In genomic region chr1:26529655-26530539, GRCh38 we compare ENCODE assay signal across 8 cellular contexts. TPM values are rescaled to one million over a fixed set of nuclear protein-coding genes. Genes with fewer than 3 reads are reported as not detected.
A peak's percentile ranks its signal among the peaks of the same experiment; 100 is the strongest.
DNase-seq lines count a peak whose midpoint lies in the region; ATAC-seq and TF ChIP-seq lines count a peak whose summit lies in the region.

Gene RPS6KA1, plus strand, starts transcription at chr1:26529761. Its CDS starts 160 bp downstream, at chr1:26529921.

- H3K9me3 Mint-ChIP-seq in IgD-negative memory B cell (no peaks in the 10 kb centered on the region), osteocyte (ENCODE audit: unreplicated experiment) (no peaks in the 10 kb centered on the region)
- H3K9me3 Mint-ChIP-seq in activated naive CD8-positive, alpha-beta T cell (ENCODE audit: low read depth), result no peaks in the 10 kb centered on the region

- peak; percentile 63 for ATAC-seq in GM21526 (IDR thresholded peaks at IDR 0.05; ENCODE audit: low FRiP score, unreplicated experiment)
- ATAC-seq in Right ventricle myocardium superior (ENCODE audit: poor library complexity), result peak; percentile 84

- H3K36me3 Mint-ChIP-seq in IgD-negative memory B cell (no peaks in the 10 kb centered on the region), osteocyte (ENCODE audit: unreplicated experiment) (no peaks in the 10 kb centered on the region)
- H3K36me3 Mint-ChIP-seq in activated naive CD8-positive, alpha-beta T cell, result no peaks in the 10 kb centered on the region

- H3K27ac Mint-ChIP-seq in IgD-negative memory B cell (peak within 1 kb of the TSS in 1 of 3 donors; percentile 82), osteocyte (ENCODE audit: unreplicated experiment) (peak within 1 kb of the TSS; percentile 25)
- peak within 1 kb of the TSS; percentile 88 for H3K27ac Mint-ChIP-seq in activated naive CD8-positive, alpha-beta T cell

- peak within 1 kb of the TSS; percentile 87 to 94 (median 90) for H3K4me3 Mint-ChIP-seq in IgD-negative memory B cell
- peak within 1 kb of the TSS; percentile 90 for H3K4me3 Mint-ChIP-seq in activated naive CD8-positive, alpha-beta T cell
- peak within 1 kb of the TSS; percentile 79 for H3K4me3 Mint-ChIP-seq in osteocyte (ENCODE audit: unreplicated experiment)

- H3K4me1 Mint-ChIP-seq in IgD-negative memory B cell, result peaks cover 17 to 22% (median 18%) of the 10 kb centered on the region in 3 donors
- H3K4me1 Mint-ChIP-seq in activated naive CD8-positive, alpha-beta T cell (ENCODE audit: low read depth), result peaks cover 31% of the 10 kb centered on the region
- H3K4me1 Mint-ChIP-seq in osteocyte (ENCODE audit: unreplicated experiment), result peaks cover 7% of the 10 kb centered on the region

- peak; percentile 76 for DNase-seq in Daoy (ENCODE audit: low read depth)
- DNase-seq in SK-N-DZ (ENCODE audit: low spot score), result peak; percentile 51
- DNase-seq in Right ventricle myocardium superior, result peak; percentile 78
- no peak for DNase-seq in osteocyte (ENCODE audit: extremely low spot score, unreplicated experiment)
- no peak for DNase-seq in ureter (ENCODE audit: low spot score)

- no peak for TF ChIP-seq CTCF in osteocyte (IDR thresholded peaks at IDR 0.05)

- H3K27me3 Mint-ChIP-seq in IgD-negative memory B cell, result peaks cover 4% of the 10 kb centered on the region
- H3K27me3 Mint-ChIP-seq in activated naive CD8-positive, alpha-beta T cell, result no peaks in the 10 kb centered on the region
- peaks cover 2% of the 10 kb centered on the region for H3K27me3 Mint-ChIP-seq in osteocyte (ENCODE audit: unreplicated experiment)

- intact Hi-C loops in Right ventricle myocardium superior (cut with DNase I), result no loop called here

RNA-seq across cellular contexts. Expression of gene RPS6KA1, which starts in this region (rescaled TPM):
- 30.4 and 35.7 TPM in 2 replicates for total RNA-seq in Daoy (2014; rRNA removed; shearing (Covaris generic))
- 152 TPM for polyA plus RNA-seq in IgD-negative memory B cell
- 9.8 and 13.7 TPM in 2 replicates for polyA plus RNA-seq in SK-N-DZ (2014; cell fraction: cytosol; rRNA removed)
- polyA plus RNA-seq in SK-N-DZ (2014; cell fraction: nucleus; rRNA removed), result 8.9 and 15.9 TPM in 2 replicates
- total RNA-seq in Right ventricle myocardium superior, result 3.9 TPM
- total RNA-seq in osteocyte, result 4.4 TPM in 2 replicates
- 23.2 TPM for total RNA-seq in ureter

Comparison
In these comparisons a context has a peak if more than half of its experiments do, and no peak if none do; other contexts are left out.
1. DNase-seq: peak in Daoy (single experiment), SK-N-DZ (single experiment) and Right ventricle myocardium superior (single experiment); none in osteocyte (single experiment) and ureter (single experiment).
2. Peak in every context shown above with its lines, with median percentiles within 50 percentile points of each other: H3K4me3 Mint-ChIP-seq.